Comparison of ENCODE assay signal across 1 cellular context in genomic region chr12:50986961-50987737, GRCh38.
TF ChIP-seq lines count a peak whose summit lies in the region.

No MANE protein-coding gene starts in this region.

TF ChIP-seq in GM23338, 12 proteins besides CTCF, POLR2A, EP300 and RAD21 (continued from another document):
- TF ChIP-seq ZNF462 (CRISPR knock-in tag; IDR thresholded peaks at IDR 0.05) (no peak), EZH2phosphoT487 (IDR thresholded peaks at IDR 0.05; ENCODE audit: unreplicated experiment) (no peak), JUNB (IDR thresholded peaks at IDR 0.05; ENCODE audit: unreplicated experiment) (no peak), ETS1 (IDR thresholded peaks at IDR 0.05) (no peak)
TF ChIP-seq in GM23338: peak in this region for 0.
